In genomic region chr2:218806346-218806978, GRCh38 we compare ENCODE assay signal across 9 cellular contexts. TPM values are rescaled to one million over a fixed set of nuclear protein-coding genes. Genes with fewer than 3 reads are reported as not detected.
DNase-seq lines count a peak whose midpoint lies in the region; ATAC-seq and TF ChIP-seq lines count a peak whose summit lies in the region.
"Had no signal": no experiment of that assay in that cellular context is flagged by ENCODE, and none has a peak within 500 bp of the region (broad histone marks: within the 10 kb centered on the region; RNA-seq: fewer than 3 reads in every experiment).

No MANE protein-coding gene starts in this region.

- no TSS peak for BruUV-seq in MCF 10A (replicated peaks; lab: Mats Ljungman, UMichigan)

- H3K4me1 Mint-ChIP-seq in MCF 10A (ENCODE audit: insufficient read depth, unreplicated experiment), result no peaks in the 10 kb centered on the region
- no peaks in the 10 kb centered on the region for H3K4me1 Mint-ChIP-seq in activated T-cell treated with anti-CD3 and anti-CD28 coated beads, Interleukin-2, amount 50 U/mL, for 72 hours (ENCODE audit: low read depth)
- H3K4me1 Mint-ChIP-seq in stimulated activated memory B cell treated with anti-CD40 and anti-IgM and Interleukin-4, amounts not matched to agents 10 μg/mL and 1 μg/mL and 100 μg/mL, for 72 hours, result no peaks in the 10 kb centered on the region

- H3K27me3 Mint-ChIP-seq in MCF 10A (ENCODE audit: insufficient read depth, unreplicated experiment), result no peaks in the 10 kb centered on the region
- H3K27me3 Mint-ChIP-seq in activated T-cell treated with anti-CD3 and anti-CD28 coated beads, Interleukin-2, amount 50 U/mL, for 72 hours (ENCODE audit: low read depth), result peaks cover 14% of the 10 kb centered on the region
- H3K27me3 Mint-ChIP-seq in stimulated activated memory B cell treated with anti-CD40 and anti-IgM and Interleukin-4, amounts not matched to agents 10 μg/mL and 1 μg/mL and 100 μg/mL, for 72 hours, result peaks cover 36% of the 10 kb centered on the region

- CTCF ChIA-PET in MCF 10A (lab: Yijun Ruan, JAX), result interaction anchor here (1.2 kb wide), 1 partner anchor 119 kb away, joined by 5 read pairs; no protein-coding TSS in a partner anchor

- peak overlapping the region; percentile 87 for H3K27ac Mint-ChIP-seq in MCF 10A (ENCODE audit: low read depth, unreplicated experiment)
- H3K27ac Mint-ChIP-seq in activated T-cell treated with anti-CD3 and anti-CD28 coated beads, Interleukin-2, amount 50 U/mL, for 72 hours, result no peak overlapping the region
- H3K27ac Mint-ChIP-seq in stimulated activated memory B cell treated with anti-CD40 and anti-IgM and Interleukin-4, amounts not matched to agents 10 μg/mL and 1 μg/mL and 100 μg/mL, for 72 hours, result no peak overlapping the region

- DNase-seq in GM12864 (ENCODE audit: low read depth) (peak; percentile 10), NAMALWA (ENCODE audit: low spot score) (peak; percentile 70), MCF 10A (ENCODE audit: unreplicated experiment) (peak; percentile 97), medulla oblongata (ENCODE audit: extremely low spot score) (peak; percentile 63), NCI-H1930 (lab: John Stamatoyannopoulos, UW) (no peak)
- no peak for DNase-seq in activated CD4-positive, alpha-beta T cell treated with anti-CD3 and anti-CD28 coated beads for 1 hour
- no peak for DNase-seq in activated T-cell treated with anti-CD3 and anti-CD28 coated beads, Interleukin-2, amount 50 U/mL, for 72 hours

- intact Hi-C loops in MCF 10A (cut with micrococcal nuclease), result no loop called here

- peaks cover 7% of the 10 kb centered on the region for H3K36me3 Mint-ChIP-seq in MCF 10A (ENCODE audit: insufficient read depth, unreplicated experiment)
- H3K36me3 Mint-ChIP-seq in activated T-cell treated with anti-CD3 and anti-CD28 coated beads, Interleukin-2, amount 50 U/mL, for 72 hours (ENCODE audit: insufficient read depth in 2 of 2), result peaks cover 2 to 3% of the 10 kb centered on the region in 2 donors
- H3K36me3 Mint-ChIP-seq in stimulated activated memory B cell treated with anti-CD40 and anti-IgM and Interleukin-4, amounts not matched to agents 10 μg/mL and 1 μg/mL and 100 μg/mL, for 72 hours, result no peaks in the 10 kb centered on the region

- TF ChIP-seq CTCF in GM12864 (IDR thresholded peaks at IDR 0.05; ENCODE audit: low read depth, low read length, missing control alignments) (no peak), MCF 10A (IDR thresholded peaks at IDR 0.05; ENCODE audit: unreplicated experiment) (no peak)

- no peak for ATAC-seq in activated T-cell treated with anti-CD3 and anti-CD28 coated beads, Interleukin-2, amount 50 U/mL, for 72 hours (replicated peaks in 1 of 2)
- no peak for ATAC-seq in stimulated activated memory B cell treated with anti-CD40 and anti-IgM and Interleukin-4, amounts not matched to agents 10 μg/mL and 1 μg/mL and 100 μg/mL, for 72 hours

- H3K9me3 Mint-ChIP-seq in MCF 10A (ENCODE audit: unreplicated experiment), result no peaks in the 10 kb centered on the region
- peaks cover 3 to 4% of the 10 kb centered on the region in 2 donors for H3K9me3 Mint-ChIP-seq in activated T-cell treated with anti-CD3 and anti-CD28 coated beads, Interleukin-2, amount 50 U/mL, for 72 hours
- H3K9me3 Mint-ChIP-seq in stimulated activated memory B cell treated with anti-CD40 and anti-IgM and Interleukin-4, amounts not matched to agents 10 μg/mL and 1 μg/mL and 100 μg/mL, for 72 hours, result peaks cover 6% of the 10 kb centered on the region

- POLR2A ChIA-PET in MCF 10A (lab: Yijun Ruan, JAX), result interaction anchor here (0.7 to 1.0 kb wide), 3 partner anchors 26 to 82 kb away, joined by 3 to 4 read pairs (median 3); no protein-coding TSS in a partner anchor

- no peak overlapping the region for H3K4me3 ChIP-seq in GM12864 (ENCODE audit: low read depth, low read length)

- H3K4me3 Mint-ChIP-seq in MCF 10A (ENCODE audit: unreplicated experiment), result peak overlapping the region; percentile 28
- H3K4me3 Mint-ChIP-seq in activated T-cell treated with anti-CD3 and anti-CD28 coated beads, Interleukin-2, amount 50 U/mL, for 72 hours, result no peak overlapping the region
- no peak overlapping the region for H3K4me3 Mint-ChIP-seq in stimulated activated memory B cell treated with anti-CD40 and anti-IgM and Interleukin-4, amounts not matched to agents 10 μg/mL and 1 μg/mL and 100 μg/mL, for 72 hours

RNA-seq across cellular contexts. Expression of gene CYP27A1, which starts 24.5 kb away (rescaled TPM):
- 0.12 TPM in 1 of 2 replicates, not detected in the other for total RNA-seq in MCF 10A (2022)
- under 1 TPM; 0.30 to 0.31 TPM for total RNA-seq in activated T-cell treated with anti-CD3 and anti-CD28 coated beads, Interleukin-2, amount 50 U/mL, for 72 hours

RNA-seq across cellular contexts. Expression of gene PRKAG3, which starts 25.1 kb away (rescaled TPM):
- total RNA-seq in MCF 10A (2022), result not detected in 2 replicates
- not detected for total RNA-seq in activated T-cell treated with anti-CD3 and anti-CD28 coated beads, Interleukin-2, amount 50 U/mL, for 72 hours
- total RNA-seq: lung microvascular endothelial cell had no signal

RNA-seq across cellular contexts. Expression of gene WNT6, which starts 53.1 kb away (rescaled TPM):
- not detected in 2 replicates for total RNA-seq in MCF 10A (2022)
- total RNA-seq in activated T-cell treated with anti-CD3 and anti-CD28 coated beads, Interleukin-2, amount 50 U/mL, for 72 hours, result under 1 TPM; 0.19 TPM
- total RNA-seq: lung microvascular endothelial cell had no signal

Comparison
In these comparisons a context has a peak if more than half of its experiments do, and no peak if none do; other contexts are left out.
1. DNase-seq: peak in GM12864 (single experiment), NAMALWA (single experiment), MCF 10A (single experiment) and medulla oblongata (single experiment); none in activated CD4-positive, alpha-beta T cell treated with anti-CD3 and anti-CD28 coated beads for 1 hour (single experiment), NCI-H1930 (0 of 2) and activated T-cell treated with anti-CD3 and anti-CD28 coated beads, Interleukin-2, amount 50 U/mL, for 72 hours (0 of 2).